In genomic region chr17:67770539-67770938, GRCh38 we compare ENCODE assay signal across 28 cellular contexts.
"Had no signal": no experiment of that assay in that cellular context is flagged by ENCODE, and none has a peak within 500 bp of the region (broad histone marks: within the 10 kb centered on the region; RNA-seq: fewer than 3 reads in every experiment).

No MANE protein-coding gene starts in this region.

- H3K27ac Mint-ChIP-seq: naive thymus-derived CD8-positive, alpha-beta T cell; nephron progenitor cell; stimulated activated memory B cell treated with anti-CD40 and anti-IgM and Interleukin-4, amounts not matched to agents 10 μg/mL and 1 μg/mL and 100 μg/mL, for 72 hours; stimulated activated naive CD8-positive, alpha-beta T cell treated with anti-CD3 and anti-CD28 coated beads, Interleukin-15, Interleukin-2, amounts not matched to agents 100 ng/mL and 50 ng/mL, for 24 hours had no signal

- H3K27ac ChIP-seq: neutrophil, pancreas, prostate gland, right lobe of liver, sigmoid colon, stomach, thoracic aorta, thyroid gland, tibial nerve, upper lobe of left lung, uterus had no signal

- H3K4me3 Mint-ChIP-seq: naive B cell; naive thymus-derived CD8-positive, alpha-beta T cell; natural killer cell treated with Interleukin-12 subunit alpha and Interleukin-12 subunit beta and Interleukin-15 and Interleukin-18, amount 100 ng/mL, for 72 hours; nephron progenitor cell; neural crest cell; stimulated activated memory B cell treated with anti-CD40 and anti-IgM and Interleukin-4, amounts not matched to agents 10 μg/mL and 1 μg/mL and 100 μg/mL, for 72 hours; stimulated activated naive CD8-positive, alpha-beta T cell treated with anti-CD3 and anti-CD28 coated beads, Interleukin-15, Interleukin-2, amounts not matched to agents 100 ng/mL and 50 ng/mL, for 24 hours had no signal

- H3K27me3 ChIP-seq: neutrophil, pancreas, right lobe of liver, sigmoid colon, stomach, thyroid gland, tibial nerve, upper lobe of left lung, uterus had no signal

- FAIRE-seq: pancreas, small intestine had no signal

- H3K4me3 ChIP-seq: pancreas, prostate gland, right lobe of liver, sigmoid colon, stomach, thoracic aorta, thyroid gland, tibial nerve, upper lobe of left lung, uterus had no signal

- H3K36me3 ChIP-seq: neutrophil, pancreas, prostate gland, right lobe of liver, sigmoid colon, stomach, thoracic aorta, thyroid gland, tibial nerve, upper lobe of left lung, uterus had no signal

- H3K4me1 Mint-ChIP-seq: nephron progenitor cell; neural crest cell; stimulated activated memory B cell treated with anti-CD40 and anti-IgM and Interleukin-4, amounts not matched to agents 10 μg/mL and 1 μg/mL and 100 μg/mL, for 72 hours had no signal

- H3K9me3 ChIP-seq: neutrophil, pancreas, prostate gland, right lobe of liver, sigmoid colon, stomach, thoracic aorta, thyroid gland, tibial nerve, upper lobe of left lung, uterus had no signal

- DNase-seq: naive B cell; naive thymus-derived CD8-positive, alpha-beta T cell; nephron progenitor cell; nucleus accumbens; pancreas; retina; right cardiac atrium; sigmoid colon; small intestine; stimulated activated CD4-positive, alpha-beta T cell treated with anti-CD3 and anti-CD28 coated beads, Interleukin-15, amount 100 ng/mL, for 24 hours; stimulated activated CD4-positive, alpha-beta T cell treated with anti-CD3 and anti-CD28 coated beads, Interleukin-2, amount 100 ng/mL, for 24 hours; stimulated activated CD4-positive, alpha-beta T cell treated with anti-CD3 and anti-CD28 coated beads, Interleukin-2, amount 100 ng/mL, for 48 hours; stimulated activated CD4-positive, alpha-beta T cell treated with anti-CD3 and anti-CD28 coated beads, Interleukin-4, amount 100 ng/mL, for 24 hours; stimulated activated naive CD4-positive, alpha-beta T cell treated with Interleukin-2 at 50 U/mL for 16 hours; stomach; thyroid gland; trophoblast cell; upper lobe of left lung; uterus had no signal

- ATAC-seq: naive thymus-derived CD8-positive, alpha-beta T cell; pancreas; right cardiac atrium; right lobe of liver; stimulated activated memory B cell treated with anti-CD40 and anti-IgM and Interleukin-4, amounts not matched to agents 10 μg/mL and 1 μg/mL and 100 μg/mL, for 72 hours had no signal

- H3K27me3 Mint-ChIP-seq: naive B cell; naive thymus-derived CD8-positive, alpha-beta T cell; natural killer cell treated with Interleukin-12 subunit alpha and Interleukin-12 subunit beta and Interleukin-15 and Interleukin-18, amount 100 ng/mL, for 72 hours; stimulated activated naive CD8-positive, alpha-beta T cell treated with anti-CD3 and anti-CD28 coated beads, Interleukin-15, Interleukin-2, amounts not matched to agents 100 ng/mL and 50 ng/mL, for 24 hours had no signal

- H3K4me1 ChIP-seq: pancreas, prostate gland, right lobe of liver, sigmoid colon, stomach, thyroid gland, upper lobe of left lung, uterus had no signal

- H3K9me3 Mint-ChIP-seq: naive thymus-derived CD8-positive, alpha-beta T cell; natural killer cell treated with Interleukin-12 subunit alpha and Interleukin-12 subunit beta and Interleukin-15 and Interleukin-18, amount 100 ng/mL, for 72 hours; nephron progenitor cell; neural crest cell; stimulated activated memory B cell treated with anti-CD40 and anti-IgM and Interleukin-4, amounts not matched to agents 10 μg/mL and 1 μg/mL and 100 μg/mL, for 72 hours; stimulated activated naive CD8-positive, alpha-beta T cell treated with anti-CD3 and anti-CD28 coated beads, Interleukin-15, Interleukin-2, amounts not matched to agents 100 ng/mL and 50 ng/mL, for 24 hours had no signal

- H3K36me3 Mint-ChIP-seq: naive B cell; naive thymus-derived CD8-positive, alpha-beta T cell; natural killer cell treated with Interleukin-12 subunit alpha and Interleukin-12 subunit beta and Interleukin-15 and Interleukin-18, amount 100 ng/mL, for 72 hours had no signal
